16 cellular contexts compared by ENCODE assay signal in the genomic region with DNA sequence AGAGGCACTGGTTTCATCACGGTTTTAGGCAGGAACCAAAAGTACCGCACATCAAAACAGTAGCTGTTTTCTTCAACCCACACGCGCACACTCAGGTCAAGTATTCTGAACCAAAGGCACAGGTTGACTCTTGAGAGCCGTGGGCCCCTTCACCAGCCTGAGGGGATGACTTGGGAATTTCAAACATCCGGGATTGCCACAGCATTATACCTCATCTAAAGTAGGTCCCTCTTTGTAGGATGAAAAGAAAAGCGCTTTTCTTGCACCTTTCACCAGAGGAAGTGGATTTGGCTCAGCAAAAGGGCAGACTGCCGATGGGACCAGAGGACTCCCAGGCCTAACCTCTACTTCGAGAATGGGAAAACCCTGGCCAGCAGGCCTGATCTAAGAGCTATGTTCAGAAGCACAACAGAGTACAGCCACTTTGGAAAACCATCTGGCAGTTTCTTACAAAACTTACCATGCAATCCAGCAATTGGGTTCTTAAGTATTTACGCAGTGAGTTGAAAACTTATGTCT.
DNase-seq lines count a peak whose midpoint lies in the region; ATAC-seq and TF ChIP-seq lines count a peak whose summit lies in the region.
"Had no signal": no experiment of that assay in that cellular context is flagged by ENCODE, and none has a peak within 500 bp of the region (broad histone marks: within the 10 kb centered on the region; RNA-seq: fewer than 3 reads in every experiment).

No MANE protein-coding gene starts in this region.

- H3K27me3 ChIP-seq in CD4-positive, CD25-positive, alpha-beta regulatory T cell (ENCODE audit: control insufficient read depth, insufficient read depth, low read length), result no peaks in the 10 kb centered on the region
- H3K27me3 ChIP-seq in NT2/D1 (ENCODE audit: insufficient read depth, insufficient read length), result peaks cover 29% of the 10 kb centered on the region

- no peak overlapping the region for H3K9ac ChIP-seq in NT2/D1 (ENCODE audit: insufficient read length, low read depth)

- no peak overlapping the region for H3K27ac ChIP-seq in CD4-positive, CD25-positive, alpha-beta regulatory T cell (ENCODE audit: insufficient read depth, low read length, poor library complexity, severe bottlenecking)
- H3K27ac ChIP-seq: cardiac muscle cell had no signal

- H3K9me3 Mint-ChIP-seq in CD4-positive, CD25-positive, alpha-beta regulatory T cell, result no peaks in the 10 kb centered on the region

- no peak for ATAC-seq in CD4-positive, CD25-positive, alpha-beta regulatory T cell (ENCODE audit: low read depth in 2 of 2)
- ATAC-seq in HG02973 (IDR thresholded peaks at IDR 0.05; ENCODE audit: unreplicated experiment), result no peak
- ATAC-seq in GM19035 (IDR thresholded peaks at IDR 0.05; ENCODE audit: unreplicated experiment), result no peak
- ATAC-seq: Panc1 had no signal

- H3K4me3 ChIP-seq in AG10803 (ENCODE audit: low read length), result no peak overlapping the region
- H3K4me3 ChIP-seq in CD4-positive, CD25-positive, alpha-beta regulatory T cell (ENCODE audit: low read depth, low read length), result peak overlapping the region; percentile 34
- H3K4me3 ChIP-seq in NT2/D1 (ENCODE audit: insufficient read length, low read depth), result no peak overlapping the region
- no peak overlapping the region for H3K4me3 ChIP-seq in fibroblast of villous mesenchyme (ENCODE audit: low read depth, low read length)
- H3K4me3 ChIP-seq: cardiac muscle cell had no signal

- peak; percentile 46 for DNase-seq in AG10803 (ENCODE audit: low read depth)
- DNase-seq in CD4-positive, CD25-positive, alpha-beta regulatory T cell, result peak in 1 of 3 donors; percentile 7
- DNase-seq in NT2/D1 (ENCODE audit: low read depth, low spot score), result peak; percentile 51
- peak; percentile 14 for DNase-seq in fibroblast of villous mesenchyme (ENCODE audit: low read depth)
- no peak for DNase-seq in NK-92 (lab: John Stamatoyannopoulos, UW; ENCODE audit: unreplicated experiment)
- DNase-seq: AML-193; naive B cell; NCI-H1417; NCI-H2171; NCI-H774; stimulated activated CD4-positive, alpha-beta T cell treated with anti-CD3 and anti-CD28 coated beads, Interleukin-4, amount 100 ng/mL, for 1 hour; substantia nigra had no signal

- peaks cover 12 to 25% (median 16%) of the 10 kb centered on the region in 4 donors for H3K4me1 Mint-ChIP-seq in CD4-positive, CD25-positive, alpha-beta regulatory T cell

- H3K4me3 Mint-ChIP-seq in CD4-positive, CD25-positive, alpha-beta regulatory T cell, result no peak overlapping the region

- TF ChIP-seq CTCF in AG10803 (conservative IDR thresholded peaks at IDR 0.05; ENCODE audit: low read length) (no peak), fibroblast of villous mesenchyme (IDR thresholded peaks at IDR 0.05; ENCODE audit: insufficient read depth, low read depth, low read length) (no peak)

- no peaks in the 10 kb centered on the region for H3K36me3 ChIP-seq in CD4-positive, CD25-positive, alpha-beta regulatory T cell (ENCODE audit: control insufficient read depth, insufficient read depth, low read length)
- no peaks in the 10 kb centered on the region for H3K36me3 ChIP-seq in NT2/D1 (ENCODE audit: insufficient read depth, insufficient read length, low read length)
- H3K36me3 ChIP-seq: cardiac muscle cell had no signal

- H3K36me3 Mint-ChIP-seq in CD4-positive, CD25-positive, alpha-beta regulatory T cell, result no peaks in the 10 kb centered on the region
- H3K36me3 Mint-ChIP-seq: naive B cell had no signal

- H3K27me3 Mint-ChIP-seq in CD4-positive, CD25-positive, alpha-beta regulatory T cell, result peaks cover 19% of the 10 kb centered on the region

- H3K27ac Mint-ChIP-seq in CD4-positive, CD25-positive, alpha-beta regulatory T cell, result no peak overlapping the region
- H3K27ac Mint-ChIP-seq: naive B cell had no signal

- peaks cover 14% of the 10 kb centered on the region for H3K4me1 ChIP-seq in CD4-positive, CD25-positive, alpha-beta regulatory T cell (ENCODE audit: control insufficient read depth, insufficient read depth, low read length, poor library complexity, severe bottlenecking)
- H3K4me1 ChIP-seq in NT2/D1 (ENCODE audit: insufficient read depth, insufficient read length), result peaks cover 11% of the 10 kb centered on the region

- no peaks in the 10 kb centered on the region for H3K9me3 ChIP-seq in CD4-positive, CD25-positive, alpha-beta regulatory T cell (ENCODE audit: control insufficient read depth in 2 of 2, low read length in 2 of 2)
- peaks cover 13% of the 10 kb centered on the region for H3K9me3 ChIP-seq in NT2/D1 (ENCODE audit: insufficient read depth, low read length)
